ENCODE assay signal across 8 cellular contexts in the genomic region with DNA sequence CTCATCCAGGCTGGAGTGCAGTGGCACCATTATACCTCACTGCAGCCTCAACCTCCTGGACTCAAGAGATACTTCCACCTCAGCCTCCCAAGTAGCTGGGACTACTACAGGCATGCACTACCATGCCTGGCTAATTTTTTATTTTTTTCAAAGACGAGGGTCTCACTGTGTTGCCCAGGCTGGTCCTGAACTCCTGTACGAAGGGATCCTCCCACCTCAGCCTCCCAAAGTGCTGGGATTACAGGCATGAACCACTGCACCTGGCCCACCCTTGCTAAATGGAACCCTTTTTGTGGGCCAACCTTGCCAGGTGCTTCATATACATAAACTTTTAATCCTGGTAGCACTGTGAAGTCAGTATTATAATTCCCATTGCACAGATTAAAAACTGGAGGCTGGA. TPM values are rescaled to one million over a fixed set of nuclear protein-coding genes. Genes with fewer than 3 reads are reported as not detected.
DNase-seq lines count a peak whose midpoint lies in the region; ATAC-seq, FAIRE-seq and TF ChIP-seq lines count a peak whose summit lies in the region.

No MANE protein-coding gene starts in this region.

- H3K36me3 ChIP-seq in CD4-positive, CD25-positive, alpha-beta regulatory T cell (ENCODE audit: control insufficient read depth, insufficient read depth, low read length), result peaks cover 29% of the 10 kb centered on the region
- H3K36me3 ChIP-seq in NT2/D1 (ENCODE audit: insufficient read depth, insufficient read length, low read length) (peaks cover 52% of the 10 kb centered on the region), H1 (ENCODE audit: control insufficient read depth in 2 of 4, insufficient read depth in 4 of 4, low read length in 3 of 4) (peaks cover 11 to 29% (median 17%) of the 10 kb centered on the region in 4 experiments; a peak in 6 of 8 replicates), neuronal stem cell (replicated peaks in 1 of 2; ENCODE audit: control insufficient read depth in 2 of 2, insufficient read depth in 2 of 2, low read length in 2 of 2) (peaks cover 23 to 50% of the 10 kb centered on the region in 2 donors)

- peak overlapping the region; percentile 72 to 80 for H3K4me2 ChIP-seq in H1 (ENCODE audit: insufficient read depth in 1 of 2, low read depth in 2 of 2, low read length in 2 of 2)
- H3K4me2 ChIP-seq in neuronal stem cell (ENCODE audit: insufficient read depth, low read length, poor library complexity, severe bottlenecking), result peak overlapping the region; percentile 79

- H2BK120ac ChIP-seq in H1 (replicated peaks; ENCODE audit: low read depth, low read length) (no peak overlapping the region), neuronal stem cell (ENCODE audit: low read depth, low read length) (no peak overlapping the region)

- TF ChIP-seq EP300 in H1 (IDR thresholded peaks at IDR 0.05; ENCODE audit: borderline replicate concordance in 1 of 2, low read depth in 2 of 2, low read length in 2 of 2), result no peak

- POLR2A ChIA-PET in H1 (lab: Charles Lee; ENCODE audit: partially characterized antibody), result interaction anchor here (0.6 to 2.6 kb wide), 8 partner anchors 8 to 583 kb away, joined by 3 to 15 read pairs (median 5); no protein-coding TSS in a partner anchor

- H3K9ac ChIP-seq in NT2/D1 (ENCODE audit: insufficient read length, low read depth) (no peak overlapping the region), H1 (replicated peaks in 1 of 4; ENCODE audit: extremely low read depth in 1 of 4, low read depth in 3 of 4, low read length in 3 of 4) (no peak overlapping the region; a peak in 1 of 7 replicates), neuronal stem cell (ENCODE audit: low read depth, low read length, poor library complexity) (no peak overlapping the region)

- H3K9me3 Mint-ChIP-seq in CD4-positive, CD25-positive, alpha-beta regulatory T cell, result no peaks in the 10 kb centered on the region

- no peak overlapping the region for H3K14ac ChIP-seq in H1 (ENCODE audit: insufficient read length)
- H3K14ac ChIP-seq in neuronal stem cell (ENCODE audit: low read length), result no peak overlapping the region

- no peak overlapping the region for H3K56ac ChIP-seq in H1 (replicated peaks; ENCODE audit: insufficient read length, low read depth, low read length)

- no peaks in the 10 kb centered on the region for H3K9me3 ChIP-seq in CD4-positive, CD25-positive, alpha-beta regulatory T cell (ENCODE audit: control insufficient read depth in 2 of 2, low read length in 2 of 2)
- H3K9me3 ChIP-seq in NT2/D1 (ENCODE audit: insufficient read depth, low read length), result no peaks in the 10 kb centered on the region
- no peaks in the 10 kb centered on the region for H3K9me3 ChIP-seq in H1 (ENCODE audit: insufficient read depth in 2 of 2, low read depth in 1 of 2, low read length in 1 of 2)
- H3K9me3 ChIP-seq in neuronal stem cell (replicated peaks in 1 of 2; ENCODE audit: control insufficient read depth in 2 of 2, insufficient read depth in 1 of 2, low read depth in 1 of 2, low read length in 2 of 2), result no peaks in the 10 kb centered on the region

- TF ChIP-seq POLR2A in H1 (IDR thresholded peaks at IDR 0.05; ENCODE audit: control extremely low read depth in 1 of 2, low read depth in 2 of 2, low read length in 2 of 2), result no peak

- peaks cover 3% of the 10 kb centered on the region for H3K36me3 Mint-ChIP-seq in CD4-positive, CD25-positive, alpha-beta regulatory T cell

- H2BK15ac ChIP-seq in H1 (ENCODE audit: low read length) (no peak overlapping the region), neuronal stem cell (ENCODE audit: low read length) (no peak overlapping the region)

- TF ChIP-seq RAD21 in H1 (IDR thresholded peaks at IDR 0.05 in 1 of 2, conservative IDR thresholded peaks at IDR 0.05 in 1 of 2; ENCODE audit: low read depth in 2 of 2, low read length in 2 of 2), result no peak

- no peaks in the 10 kb centered on the region for H3K27me3 Mint-ChIP-seq in CD4-positive, CD25-positive, alpha-beta regulatory T cell

- peaks cover 23% of the 10 kb centered on the region for H3K4me1 ChIP-seq in CD4-positive, CD25-positive, alpha-beta regulatory T cell (ENCODE audit: control insufficient read depth, insufficient read depth, low read length, poor library complexity, severe bottlenecking)
- H3K4me1 ChIP-seq in NT2/D1 (ENCODE audit: insufficient read depth, insufficient read length), result peaks cover 12% of the 10 kb centered on the region
- H3K4me1 ChIP-seq in H1 (replicated peaks in 1 of 4; ENCODE audit: control insufficient read depth in 3 of 4, insufficient read depth in 4 of 4, low read length in 3 of 4), result peaks cover 2 to 15% (median 8%) of the 10 kb centered on the region in 4 experiments
- H3K4me1 ChIP-seq in neuronal stem cell (ENCODE audit: control insufficient read depth in 2 of 2, insufficient read depth in 1 of 2, low read depth in 1 of 2, low read length in 2 of 2), result peaks cover 4 to 20% of the 10 kb centered on the region in 2 donors

- H4K8ac ChIP-seq in H1 (ENCODE audit: extremely low read depth, insufficient read depth, low read length) (no peak overlapping the region), neuronal stem cell (ENCODE audit: low read depth, low read length) (no peak overlapping the region)

- no peak for DNase-seq in CD4-positive, CD25-positive, alpha-beta regulatory T cell
- no peak for DNase-seq in NT2/D1 (ENCODE audit: low read depth, low spot score)
- DNase-seq in H1 (ENCODE audit: low read depth in 1 of 2, low spot score in 2 of 2), result no peak
- no peak for DNase-seq in neuronal stem cell (ENCODE audit: low spot score)

- peak overlapping the region; percentile 69 for H3K27ac ChIP-seq in CD4-positive, CD25-positive, alpha-beta regulatory T cell (ENCODE audit: insufficient read depth, low read length, poor library complexity, severe bottlenecking)
- no peak overlapping the region for H3K27ac ChIP-seq in H1 (ENCODE audit: low read depth, low read length)
- no peak overlapping the region for H3K27ac ChIP-seq in neuronal stem cell (replicated peaks; ENCODE audit: low read length)

- no peak for TF ChIP-seq CTCF in H1 (IDR thresholded peaks at IDR 0.05; ENCODE audit: control extremely low read depth in 1 of 3, insufficient read depth in 1 of 3, low read depth in 1 of 3, low read length in 3 of 3)

- ATAC-seq in CD4-positive, CD25-positive, alpha-beta regulatory T cell (ENCODE audit: low read depth in 2 of 2), result no peak
- ATAC-seq in GM18870 (IDR thresholded peaks at IDR 0.05; ENCODE audit: unreplicated experiment) (no peak), esophagus mucosa (no peak), GM19328 (IDR thresholded peaks at IDR 0.05; ENCODE audit: unreplicated experiment) (no peak), HG02798 (IDR thresholded peaks at IDR 0.05; ENCODE audit: poor library complexity, unreplicated experiment) (no peak)

- no peak for FAIRE-seq in H1 (lab: Jason Lieb, UNC)

- 89% methylated on average over 2 of the region's 2 CpGs; no CpG with 5 or more reads in 1 of the 2 experiments for WGBS in H1 (ENCODE audit: extremely low coverage in 1 of 2, insufficient coverage in 1 of 2, insufficient read length in 1 of 2, insufficient replicate concordance in 2 of 2, low coverage in 1 of 2, low lambda C conversion rate in 2 of 2, missing lambda C conversion rate in 1 of 2), 2 experiments
- no CpG with 5 or more reads among the region's 2 CpGs for WGBS in neuronal stem cell (ENCODE audit: extremely low coverage in 2 of 2, insufficient read length in 2 of 2, insufficient replicate concordance in 1 of 2), 2 donors

- H3K79me1 ChIP-seq in H1 (ENCODE audit: low read depth, low read length), result peaks cover 19% of the 10 kb centered on the region
- H3K79me1 ChIP-seq in neuronal stem cell (ENCODE audit: low read depth, low read length), result peaks cover 15% of the 10 kb centered on the region

- H3K4me1 Mint-ChIP-seq in CD4-positive, CD25-positive, alpha-beta regulatory T cell, result peaks cover 6 to 39% (median 18%) of the 10 kb centered on the region in 4 donors

- H4K20me1 ChIP-seq in H1 (replicated peaks in 1 of 2; ENCODE audit: control insufficient read depth in 1 of 2, insufficient read depth in 2 of 2, low read length in 2 of 2), result peaks cover 8 to 10% of the 10 kb centered on the region in 2 experiments

- H3K4me3 ChIP-seq in CD4-positive, CD25-positive, alpha-beta regulatory T cell (ENCODE audit: low read depth, low read length), result peak overlapping the region; percentile 79
- peak overlapping the region; percentile 72 for H3K4me3 ChIP-seq in NT2/D1 (ENCODE audit: insufficient read length, low read depth)
- H3K4me3 ChIP-seq in H1 (ENCODE audit: extremely low read depth in 1 of 4, insufficient read depth in 2 of 4, low read depth in 3 of 4, low read length in 4 of 4), result peak overlapping the region; percentile 76 to 97 (median 84); a peak in 7 of 8 replicates
- H3K4me3 ChIP-seq in neuronal stem cell (ENCODE audit: low read length in 2 of 2), result peak overlapping the region; percentile 35 to 98

- H2AFZ ChIP-seq in H1 (ENCODE audit: low read length), result no peak overlapping the region
- H2AFZ ChIP-seq in neuronal stem cell (ENCODE audit: low read length), result no peak overlapping the region

- H4K91ac ChIP-seq in H1 (replicated peaks; ENCODE audit: insufficient read length, low read length) (no peak overlapping the region), neuronal stem cell (ENCODE audit: low read depth, low read length, poor library complexity) (no peak overlapping the region)

- H3K23me2 ChIP-seq in H1 (ENCODE audit: low read depth, low read length), result peaks cover 2% of the 10 kb centered on the region; the same call in 1 of the 2 replicates

- CTCF ChIA-PET in H1 (lab: Charles Lee; ENCODE audit: partially characterized antibody), result interaction anchor here (1.0 to 3.4 kb wide), 6 partner anchors 8 to 428 kb away, joined by 3 to 24 read pairs (median 5); no protein-coding TSS in a partner anchor

- H3K23ac ChIP-seq in H1 (ENCODE audit: insufficient read length), result no peak overlapping the region
- no peak overlapping the region for H3K23ac ChIP-seq in neuronal stem cell (ENCODE audit: low read depth, low read length, poor library complexity)

- H2AK5ac ChIP-seq in H1 (ENCODE audit: low read depth, low read length), result no peak overlapping the region; the same call in 1 of the 2 replicates
- H2AK5ac ChIP-seq in neuronal stem cell (ENCODE audit: low read depth, low read length), result no peak overlapping the region

- H4K5ac ChIP-seq in H1 (ENCODE audit: insufficient read length, low read depth, low read length), result no peak overlapping the region

- H2BK20ac ChIP-seq in H1 (ENCODE audit: low read length), result no peak overlapping the region

- H3K18ac ChIP-seq in H1 (ENCODE audit: extremely low read depth, low read length) (no peak overlapping the region), neuronal stem cell (ENCODE audit: low read length) (no peak overlapping the region)

- no peaks in the 10 kb centered on the region for H3K27me3 ChIP-seq in CD4-positive, CD25-positive, alpha-beta regulatory T cell (ENCODE audit: control insufficient read depth, insufficient read depth, low read length)
- no peaks in the 10 kb centered on the region for H3K27me3 ChIP-seq in NT2/D1 (ENCODE audit: insufficient read depth, insufficient read length)
- no peaks in the 10 kb centered on the region for H3K27me3 ChIP-seq in H1 (replicated peaks in 1 of 4; ENCODE audit: control insufficient read depth in 3 of 4, extremely low read depth in 1 of 4, insufficient read depth in 3 of 4, low read length in 3 of 4)
- H3K27me3 ChIP-seq in neuronal stem cell (ENCODE audit: control insufficient read depth in 3 of 3, insufficient read depth in 3 of 3, low read depth in 1 of 3, low read length in 3 of 3), result no peaks in the 10 kb centered on the region

- H2BK12ac ChIP-seq in H1 (ENCODE audit: low read depth, low read length) (no peak overlapping the region), neuronal stem cell (ENCODE audit: low read length) (no peak overlapping the region)

- H3K79me2 ChIP-seq in H1 (ENCODE audit: control insufficient read depth in 1 of 2, insufficient read depth in 2 of 2, low read length in 2 of 2), result peaks cover 0 to 18% of the 10 kb centered on the region in 2 experiments; a peak in 2 of 4 replicates

- H3K4ac ChIP-seq in H1 (replicated peaks; ENCODE audit: insufficient read length, low read depth, low read length) (no peak overlapping the region), neuronal stem cell (ENCODE audit: low read length) (no peak overlapping the region)

- H3K27ac Mint-ChIP-seq in CD4-positive, CD25-positive, alpha-beta regulatory T cell, result peak overlapping the region; percentile 20 to 94 (median 88)

- H3K4me3 Mint-ChIP-seq in CD4-positive, CD25-positive, alpha-beta regulatory T cell, result peak overlapping the region; percentile 93 to 95 (median 94)

- no peak overlapping the region for H2BK5ac ChIP-seq in H1 (ENCODE audit: low read depth, low read length)
- H2BK5ac ChIP-seq in neuronal stem cell (ENCODE audit: low read length), result no peak overlapping the region

RNA-seq across cellular contexts. Expression of gene GRHPR, which starts 1.0 kb away (rescaled TPM):
- 36.6 TPM for total RNA-seq in CD4-positive, CD25-positive, alpha-beta regulatory T cell
- polyA plus RNA-seq in CD4-positive, CD25-positive, alpha-beta regulatory T cell, result 10 to 100 TPM; 47.2 to 73.9 (median 70.6) TPM
- 97.0 and 98.1 TPM in 2 replicates for total RNA-seq in H1 (2021; fragmentation: NEBNext Ultra II Directional; extraction: Animal tissue kit (Norgen Biotek cat#: 25700))
- 201 and 246 TPM in 2 replicates for polyA plus RNA-seq in H1 (2011; rRNA removed)
- polyA plus RNA-seq in H1 (2011; cell fraction: cytosol; rRNA removed), result 235 TPM
- 195 TPM for polyA plus RNA-seq in H1 (2011; cell fraction: nucleus; rRNA removed)
- 100 to 150 TPM (median 142 TPM) in 4 replicates for polyA plus RNA-seq in H1 (2012, experiment 1 of 2)
- polyA plus RNA-seq in H1 (2012, experiment 2 of 2), result 127 TPM
- polyA plus RNA-seq in H1 (2013, experiment 1 of 2), result 94.7 TPM
- polyA plus RNA-seq in H1 (2013, experiment 2 of 2), result 91.3 TPM
- polyA minus RNA-seq in H1 (2011; rRNA and poly(A)+ RNA removed), result 108 and 124 TPM in 2 replicates
- 58.4 TPM for polyA minus RNA-seq in H1 (2011; cell fraction: cytosol; rRNA and poly(A)+ RNA removed)
- polyA minus RNA-seq in H1 (2011; cell fraction: nucleus; rRNA and poly(A)+ RNA removed), result 64.4 TPM
- 139 TPM for polyA plus RNA-seq in neuronal stem cell (2013, experiment 1 of 2)
- polyA plus RNA-seq in neuronal stem cell (2013, experiment 2 of 2), result 138 TPM
- 57.5 TPM for total RNA-seq in esophagus mucosa

RNA-seq across cellular contexts. Expression of gene ZBTB5, which starts 41.7 kb away (rescaled TPM):
- total RNA-seq in CD4-positive, CD25-positive, alpha-beta regulatory T cell, result 13.5 TPM
- polyA plus RNA-seq in CD4-positive, CD25-positive, alpha-beta regulatory T cell, result 1 to 10 TPM in 2 of 4 donors, under 1 TPM in 2; 0.22 to 1.6 (median 1.2) TPM
- total RNA-seq in H1 (2021; fragmentation: NEBNext Ultra II Directional; extraction: Animal tissue kit (Norgen Biotek cat#: 25700)), result 13.6 and 14.5 TPM in 2 replicates
- 13.3 and 14.0 TPM in 2 replicates for polyA plus RNA-seq in H1 (2011; rRNA removed)
- polyA plus RNA-seq in H1 (2011; cell fraction: cytosol; rRNA removed), result 14.8 TPM
- polyA plus RNA-seq in H1 (2011; cell fraction: nucleus; rRNA removed), result 16.2 TPM
- 9.6 to 11.4 TPM (median 10.6 TPM) in 4 replicates for polyA plus RNA-seq in H1 (2012, experiment 1 of 2)
- 3.8 TPM for polyA plus RNA-seq in H1 (2012, experiment 2 of 2)
- 9.4 TPM for polyA plus RNA-seq in H1 (2013, experiment 1 of 2)
- polyA plus RNA-seq in H1 (2013, experiment 2 of 2), result 8.5 TPM
- polyA minus RNA-seq in H1 (2011; rRNA and poly(A)+ RNA removed), result 40.3 and 41.2 TPM in 2 replicates
- 16.1 TPM for polyA minus RNA-seq in H1 (2011; cell fraction: cytosol; rRNA and poly(A)+ RNA removed)
- 32.7 TPM for polyA minus RNA-seq in H1 (2011; cell fraction: nucleus; rRNA and poly(A)+ RNA removed)
- polyA plus RNA-seq in neuronal stem cell (2013, experiment 1 of 2), result 19.2 TPM
- polyA plus RNA-seq in neuronal stem cell (2013, experiment 2 of 2), result 19.2 TPM
- total RNA-seq in esophagus mucosa, result 10.6 TPM
